In the genomic region with DNA sequence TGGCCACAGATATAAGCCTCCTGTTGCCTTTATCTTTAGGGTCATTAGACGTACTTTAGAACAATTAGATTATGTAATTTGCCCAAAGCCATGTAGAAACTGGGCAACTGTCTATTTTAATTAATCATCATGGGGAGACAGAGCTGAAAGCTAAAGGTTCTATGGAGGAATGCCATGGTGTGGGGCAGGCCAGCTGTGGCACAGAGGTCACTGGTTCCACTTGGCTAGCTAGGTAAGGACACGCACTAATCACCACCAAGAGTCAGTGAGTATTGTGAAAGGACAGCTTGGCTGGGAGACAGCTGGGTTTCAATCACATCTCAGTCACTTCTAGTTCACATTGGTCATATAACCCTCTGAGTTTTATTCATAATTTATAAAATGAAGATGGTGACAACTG, we compare ENCODE assay signal across 32 cellular contexts.
A peak's percentile ranks its signal among the peaks of the same experiment; 100 is the strongest.
DNase-seq lines count a peak whose midpoint lies in the region; ATAC-seq and TF ChIP-seq lines count a peak whose summit lies in the region.
"Had no signal": no experiment of that assay in that cellular context is flagged by ENCODE, and none has a peak within 500 bp of the region (broad histone marks: within the 10 kb centered on the region; RNA-seq: fewer than 3 reads in every experiment).

No MANE protein-coding gene starts in this region.

- no peak overlapping the region for H3K4me3 ChIP-seq in right atrium auricular region
- H3K4me3 ChIP-seq in thyroid gland (replicated peaks in 1 of 3) = no peak overlapping the region
- H3K4me3 ChIP-seq: GM23338, heart right ventricle, K562, SK-N-MC, suprapubic skin, upper lobe of right lung had no signal

- H3K27ac Mint-ChIP-seq in activated T-helper 2 cell treated with anti-CD3 and anti-CD28 coated beads, Interferon-gamma antibody, Interleukin-2, Interleukin-4, amounts not matched to agents 10 μg/mL and 5 μg/mL and 100 μg/mL, durations not matched to agents 14 hours and 24 hours and 36 hours = no peak overlapping the region
- H3K27ac Mint-ChIP-seq: activated T-cell treated with anti-CD3 and anti-CD28 coated beads, Interleukin-2, amount 50 U/mL, for 72 hours; dendritic cell treated with granulocyte-macrophage colony-stimulating factor and Interleukin-4, amounts not matched to agents 40 ng/mL and 50 ng/mL, for 4 days; GM23338; natural killer cell treated with Interleukin-12 subunit alpha and Interleukin-12 subunit beta and Interleukin-15 and Interleukin-18, amount 100 ng/mL, for 72 hours; T-helper 17 cell had no signal

- H3K9me3 ChIP-seq in right atrium auricular region (no peaks in the 10 kb centered on the region), thyroid gland (no peaks in the 10 kb centered on the region)
- H3K9me3 ChIP-seq: heart right ventricle, suprapubic skin, upper lobe of right lung had no signal

- peaks cover 0 to under 1% of the 10 kb centered on the region in 2 donors for H3K4me1 ChIP-seq in right atrium auricular region
- H3K4me1 ChIP-seq in thyroid gland = peaks cover 65 to 73% of the 10 kb centered on the region in 2 donors
- H3K4me1 ChIP-seq: upper lobe of right lung had no signal

- H3K27ac ChIP-seq in right atrium auricular region (no peak overlapping the region), thyroid gland (peak overlapping the region; percentile 22 to 89 (median 85))
- H3K27ac ChIP-seq: heart right ventricle, SK-N-MC, suprapubic skin, upper lobe of right lung had no signal

- no peaks in the 10 kb centered on the region for H3K36me3 Mint-ChIP-seq in activated T-helper 2 cell treated with anti-CD3 and anti-CD28 coated beads, Interferon-gamma antibody, Interleukin-2, Interleukin-4, amounts not matched to agents 10 μg/mL and 5 μg/mL and 100 μg/mL, durations not matched to agents 14 hours and 24 hours and 36 hours (ENCODE audit: low read depth)
- H3K36me3 Mint-ChIP-seq: natural killer cell treated with Interleukin-12 subunit alpha and Interleukin-12 subunit beta and Interleukin-15 and Interleukin-18, amount 100 ng/mL, for 72 hours had no signal

- peaks cover 19% of the 10 kb centered on the region for H3K4me1 Mint-ChIP-seq in activated T-helper 2 cell treated with anti-CD3 and anti-CD28 coated beads, Interferon-gamma antibody, Interleukin-2, Interleukin-4, amounts not matched to agents 10 μg/mL and 5 μg/mL and 100 μg/mL, durations not matched to agents 14 hours and 24 hours and 36 hours (ENCODE audit: low read depth)

- intact Hi-C loops in left cardiac atrium (cut with DNase I) (no loop called here), thyroid gland (cut with DNase I) (no loop called here)
- intact Hi-C loops in activated T-helper 2 cell treated with anti-CD3 and anti-CD28 coated beads, Interferon-gamma antibody, Interleukin-2, Interleukin-4, amounts not matched to agents 10 μg/mL and 5 μg/mL and 100 μg/mL, durations not matched to agents 14 hours and 24 hours and 36 hours (cut with micrococcal nuclease) = loop anchor here (10.0 kb wide), 1 partner anchor 889 kb away; no protein-coding TSS in a partner anchor

- DNase-seq in left cardiac atrium (no peak), right atrium auricular region (ENCODE audit: low spot score) (no peak), glomerular visceral epithelial cell (ENCODE audit: extremely low spot score) (peak; percentile 67), thyroid gland (peak; percentile 83 to 85)
- DNase-seq in activated T-helper 2 cell treated with anti-CD3 and anti-CD28 coated beads, Interferon-gamma antibody, Interleukin-2, Interleukin-4, amounts not matched to agents 10 μg/mL and 5 μg/mL and 100 μg/mL, durations not matched to agents 14 hours and 24 hours and 36 hours (ENCODE audit: low spot score) = no peak
- DNase-seq: activated CD4-positive, alpha-beta T cell treated with anti-CD3 and anti-CD28 coated beads, Interleukin-2, amount 50 U/mL, for 48 hours; activated naive CD4-positive, alpha-beta T cell treated with Interleukin-2 at 50 U/mL for 16 hours; activated T-cell treated with anti-CD3 and anti-CD28 coated beads, Interleukin-2, amount 50 U/mL, for 72 hours; C1 segment of cervical spinal cord; caudate nucleus; COR-L47; DND-41; erythroblast; foreskin fibroblast; GF-D8; heart right ventricle; NCI-H1105 treated with DMSO at 0.1 percent for 48 hours; NCI-H187 treated with DMSO at 0.1 percent for 48 hours; NCI-H774; RPMI8226; small intestine; stimulated activated naive CD4-positive, alpha-beta T cell treated with Interleukin-2 at 50 U/mL for 16 hours; T-helper 17 cell; upper lobe of right lung had no signal

- no peak for TF ChIP-seq CTCF in right atrium auricular region (IDR thresholded peaks at IDR 0.05)
- TF ChIP-seq CTCF in thyroid gland (IDR thresholded peaks at IDR 0.05) = no peak

- H3K9me3 Mint-ChIP-seq in activated T-helper 2 cell treated with anti-CD3 and anti-CD28 coated beads, Interferon-gamma antibody, Interleukin-2, Interleukin-4, amounts not matched to agents 10 μg/mL and 5 μg/mL and 100 μg/mL, durations not matched to agents 14 hours and 24 hours and 36 hours = no peaks in the 10 kb centered on the region
- H3K9me3 Mint-ChIP-seq: activated T-cell treated with anti-CD3 and anti-CD28 coated beads, Interleukin-2, amount 50 U/mL, for 72 hours; dendritic cell treated with granulocyte-macrophage colony-stimulating factor and Interleukin-4, amounts not matched to agents 40 ng/mL and 50 ng/mL, for 4 days; GM23338; natural killer cell treated with Interleukin-12 subunit alpha and Interleukin-12 subunit beta and Interleukin-15 and Interleukin-18, amount 100 ng/mL, for 72 hours had no signal

- peak; percentile 14 to 63 for ATAC-seq in left cardiac atrium
- ATAC-seq in HG03432 (IDR thresholded peaks at IDR 0.05; ENCODE audit: unreplicated experiment) = peak; percentile 76
- no peak for ATAC-seq in HG03135 (IDR thresholded peaks at IDR 0.05; ENCODE audit: unreplicated experiment)
- ATAC-seq: activated T-cell treated with anti-CD3 and anti-CD28 coated beads, Interleukin-2, amount 50 U/mL, for 72 hours; GM23338; K562; natural killer cell treated with Interleukin-12 subunit alpha and Interleukin-12 subunit beta and Interleukin-15 and Interleukin-18, amount 100 ng/mL, for 72 hours; T-helper 17 cell; upper lobe of right lung had no signal

- H3K4me3 Mint-ChIP-seq in activated T-helper 2 cell treated with anti-CD3 and anti-CD28 coated beads, Interferon-gamma antibody, Interleukin-2, Interleukin-4, amounts not matched to agents 10 μg/mL and 5 μg/mL and 100 μg/mL, durations not matched to agents 14 hours and 24 hours and 36 hours (ENCODE audit: low read depth) = no peak overlapping the region
- H3K4me3 Mint-ChIP-seq: activated T-cell treated with anti-CD3 and anti-CD28 coated beads, Interleukin-2, amount 50 U/mL, for 72 hours; dendritic cell treated with granulocyte-macrophage colony-stimulating factor and Interleukin-4, amounts not matched to agents 40 ng/mL and 50 ng/mL, for 4 days; GM23338; natural killer cell treated with Interleukin-12 subunit alpha and Interleukin-12 subunit beta and Interleukin-15 and Interleukin-18, amount 100 ng/mL, for 72 hours; T-helper 17 cell had no signal

- peaks cover 11% of the 10 kb centered on the region for H3K27me3 Mint-ChIP-seq in activated T-helper 2 cell treated with anti-CD3 and anti-CD28 coated beads, Interferon-gamma antibody, Interleukin-2, Interleukin-4, amounts not matched to agents 10 μg/mL and 5 μg/mL and 100 μg/mL, durations not matched to agents 14 hours and 24 hours and 36 hours (ENCODE audit: low read depth)

- no peaks in the 10 kb centered on the region for H3K27me3 ChIP-seq in right atrium auricular region
- no peaks in the 10 kb centered on the region for H3K27me3 ChIP-seq in thyroid gland
- H3K27me3 ChIP-seq: heart right ventricle, suprapubic skin, upper lobe of right lung had no signal

- 41 to 48% methylated on average over 2 of the region's 2 CpGs for WGBS in thyroid gland, 2 donors

- no peak for TF ChIP-seq POLR2A in thyroid gland (IDR thresholded peaks at IDR 0.05)

- H3K36me3 ChIP-seq in right atrium auricular region (no peaks in the 10 kb centered on the region), thyroid gland (no peaks in the 10 kb centered on the region)
- H3K36me3 ChIP-seq: heart right ventricle, suprapubic skin, upper lobe of right lung had no signal

Comparison
In these comparisons a context has a peak if more than half of its experiments do, and no peak if none do; other contexts are left out.
1. DNase-seq: peak in glomerular visceral epithelial cell (single experiment) and thyroid gland (2 of 2); none in left cardiac atrium (single experiment), right atrium auricular region (single experiment) and activated T-helper 2 cell treated with anti-CD3 and anti-CD28 coated beads, Interferon-gamma antibody, Interleukin-2, Interleukin-4, amounts not matched to agents 10 μg/mL and 5 μg/mL and 100 μg/mL, durations not matched to agents 14 hours and 24 hours and 36 hours (single experiment).
2. H3K27ac ChIP-seq: peak in thyroid gland (3 of 3); none in right atrium auricular region (0 of 2).